Comparison of ENCODE assay signal across 25 cellular contexts in genomic region chr17:77825621-77826020, GRCh38.
DNase-seq lines count a peak whose midpoint lies in the region; ATAC-seq, FAIRE-seq and TF ChIP-seq lines count a peak whose summit lies in the region.
"Had no signal": no experiment of that assay in that cellular context is flagged by ENCODE, and none has a peak within 500 bp of the region (broad histone marks: within the 10 kb centered on the region; RNA-seq: fewer than 3 reads in every experiment).

No MANE protein-coding gene starts in this region.

- no peak overlapping the region for H3K23ac ChIP-seq in H1 (ENCODE audit: insufficient read length)

- H3K27me3 ChIP-seq in H1 (replicated peaks in 1 of 4; ENCODE audit: control insufficient read depth in 3 of 4, extremely low read depth in 1 of 4, insufficient read depth in 3 of 4, low read length in 3 of 4) (no peaks in the 10 kb centered on the region; a peak in 3 of 7 replicates), lower lobe of right lung (ENCODE audit: low read depth) (no peaks in the 10 kb centered on the region), spleen (replicated peaks in 1 of 7) (peaks cover 0 to 6% (median 0%) of the 10 kb centered on the region in 7 donors)
- H3K27me3 ChIP-seq: MG63 had no signal

- POLR2A ChIA-PET in H1 (lab: Charles Lee; ENCODE audit: partially characterized antibody): interaction anchor here (0.7 to 1.4 kb wide), 6 partner anchors 19 to 373 kb away, joined by 3 to 4 read pairs (median 3); no protein-coding TSS in a partner anchor

- no peaks in the 10 kb centered on the region for H3K36me3 Mint-ChIP-seq in activated naive CD4-positive, alpha-beta T cell treated with anti-CD3 and anti-CD28 coated beads, Interleukin-2, amount 50 U/mL, for 72 hours

- H4K91ac ChIP-seq in H1 (replicated peaks; ENCODE audit: insufficient read length, low read length): peak overlapping the region; percentile 27

- H4K8ac ChIP-seq in H1 (ENCODE audit: extremely low read depth, insufficient read depth, low read length): no peak overlapping the region; the same call in 1 of the 2 replicates

- H3K79me1 ChIP-seq in H1 (ENCODE audit: low read depth, low read length): no peaks in the 10 kb centered on the region

- 80% methylated on average over 15 of the region's 15 CpGs; no CpG with 5 or more reads in 1 of the 2 experiments for WGBS in H1 (ENCODE audit: extremely low coverage in 1 of 2, insufficient coverage in 1 of 2, insufficient read length in 1 of 2, insufficient replicate concordance in 2 of 2, low coverage in 1 of 2, low lambda C conversion rate in 2 of 2, missing lambda C conversion rate in 1 of 2), 2 experiments
- WGBS in spleen, 5 donors: 75 to 88% (median 80%) methylated on average over 15 of the region's 15 CpGs

- H3K9me3 ChIP-seq in H1 (ENCODE audit: insufficient read depth in 2 of 2, low read depth in 1 of 2, low read length in 1 of 2) (no peaks in the 10 kb centered on the region), lower lobe of right lung (no peaks in the 10 kb centered on the region), spleen (no peaks in the 10 kb centered on the region)
- H3K9me3 ChIP-seq: BLaER1 treated with 17β-estradiol and CSF1 and Interleukin-3, amounts not matched to agents 10 nM and 100 nM; MG63 had no signal

- H3K79me2 ChIP-seq in H1 (ENCODE audit: control insufficient read depth in 1 of 2, insufficient read depth in 2 of 2, low read length in 2 of 2): no peaks in the 10 kb centered on the region

- H3K27ac ChIP-seq in H1 (ENCODE audit: low read depth, low read length): no peak overlapping the region
- no peak overlapping the region for H3K27ac ChIP-seq in lower lobe of right lung
- H3K27ac ChIP-seq in spleen: no peak overlapping the region
- H3K27ac ChIP-seq: BLaER1 treated with 17β-estradiol and CSF1 and Interleukin-3, amounts not matched to agents 10 nM and 100 nM; GM23248; PC-9; SK-N-MC had no signal

- peak; percentile 30 for DNase-seq in Right ventricle myocardium superior
- DNase-seq in cardiac septum (ENCODE audit: low spot score): no peak
- DNase-seq in H1 (ENCODE audit: low read depth in 1 of 2, low spot score in 2 of 2): no peak
- DNase-seq in lower lobe of right lung: peak; percentile 27
- peak; percentile 58 for DNase-seq in spleen
- no peak for DNase-seq in activated naive CD4-positive, alpha-beta T cell treated with anti-CD3 and anti-CD28 coated beads, Interleukin-2, amount 50 U/mL, for 72 hours (ENCODE audit: low spot score in 2 of 2)
- DNase-seq: AML-193, GM23248, IMR-90, KG1, MG63, NCI-H1105 treated with DMSO at 0.1 percent for 48 hours, NCI-H146, NCI-H1930, NCI-H2107, NCI-H446, NCI-H524 treated with DMSO at 0.1 percent for 48 hours, PC-9, SIG-M5 had no signal

- no peak overlapping the region for H2AFZ ChIP-seq in H1 (ENCODE audit: low read length)
- H2AFZ ChIP-seq: GM23248, PC-9 had no signal

- no peak overlapping the region for H3K14ac ChIP-seq in H1 (ENCODE audit: insufficient read length)

- ATAC-seq in Right ventricle myocardium superior (ENCODE audit: poor library complexity) (no peak), lower lobe of right lung (no peak), HG03196 (IDR thresholded peaks at IDR 0.05; ENCODE audit: unreplicated experiment) (no peak)
- ATAC-seq in activated naive CD4-positive, alpha-beta T cell treated with anti-CD3 and anti-CD28 coated beads, Interleukin-2, amount 50 U/mL, for 72 hours: no peak

- TF ChIP-seq POLR2A in H1 (IDR thresholded peaks at IDR 0.05; ENCODE audit: control extremely low read depth in 1 of 2, low read depth in 2 of 2, low read length in 2 of 2): no peak
- TF ChIP-seq POLR2A in spleen (IDR thresholded peaks at IDR 0.05): no peak

- peaks cover 0 to 33% (median 15%) of the 10 kb centered on the region in 4 experiments; a peak in 6 of 7 replicates for H3K4me1 ChIP-seq in H1 (replicated peaks in 1 of 4; ENCODE audit: control insufficient read depth in 3 of 4, insufficient read depth in 4 of 4, low read length in 3 of 4)
- peaks cover 6% of the 10 kb centered on the region for H3K4me1 ChIP-seq in lower lobe of right lung
- peaks cover 0 to 29% (median 14%) of the 10 kb centered on the region in 6 donors for H3K4me1 ChIP-seq in spleen

- H4K20me1 ChIP-seq in H1 (replicated peaks in 1 of 2; ENCODE audit: control insufficient read depth in 1 of 2, insufficient read depth in 2 of 2, low read length in 2 of 2): no peaks in the 10 kb centered on the region

- H2BK12ac ChIP-seq in H1 (ENCODE audit: low read depth, low read length): peak overlapping the region; percentile 13; the same call in 1 of the 2 replicates

- H3K56ac ChIP-seq in H1 (replicated peaks; ENCODE audit: insufficient read length, low read depth, low read length): no peak overlapping the region

- no peak overlapping the region for H3K4me3 ChIP-seq in H1 (ENCODE audit: extremely low read depth in 1 of 4, insufficient read depth in 2 of 4, low read depth in 3 of 4, low read length in 4 of 4)
- H3K4me3 ChIP-seq in lower lobe of right lung: no peak overlapping the region
- H3K4me3 ChIP-seq in spleen: no peak overlapping the region
- H3K4me3 ChIP-seq: BLaER1 treated with 17β-estradiol and CSF1 and Interleukin-3, amounts not matched to agents 10 nM and 100 nM; GM23248; MG63; PC-9; SK-N-MC had no signal

- no peak for TF ChIP-seq EP300 in H1 (IDR thresholded peaks at IDR 0.05; ENCODE audit: borderline replicate concordance in 1 of 2, low read depth in 2 of 2, low read length in 2 of 2)

- H2BK120ac ChIP-seq in H1 (replicated peaks; ENCODE audit: low read depth, low read length): no peak overlapping the region

- CTCF ChIA-PET in H1 (lab: Charles Lee; ENCODE audit: partially characterized antibody): interaction anchor here (0.6 to 1.5 kb wide), 8 partner anchors 12 to 958 kb away, joined by 3 to 4 read pairs (median 3); no protein-coding TSS in a partner anchor

- peak overlapping the region; percentile 81; the same call in 1 of the 2 replicates for H2BK20ac ChIP-seq in H1 (ENCODE audit: low read length)

- FAIRE-seq in H1 (lab: Jason Lieb, UNC): no peak
- FAIRE-seq: A204.1, D721Med had no signal

- no peak overlapping the region for H3K4me2 ChIP-seq in H1 (ENCODE audit: insufficient read depth in 1 of 2, low read depth in 2 of 2, low read length in 2 of 2)
- H3K4me2 ChIP-seq: PC-9 had no signal

- no peaks in the 10 kb centered on the region; the same call in 1 of the 2 replicates for H3K23me2 ChIP-seq in H1 (ENCODE audit: low read depth, low read length)

- intact Hi-C loops in Right ventricle myocardium superior (cut with DNase I) (no loop called here), cardiac septum (cut with DNase I) (loop anchor here (10.0 kb wide), 2 partner anchors 221 to 281 kb away; no protein-coding TSS in a partner anchor), lower lobe of right lung (cut with DNase I) (no loop called here), spleen (cut with DNase I; ENCODE audit: low total_unique reads) (no loop called here)

- H3K36me3 ChIP-seq in H1 (ENCODE audit: control insufficient read depth in 2 of 4, insufficient read depth in 4 of 4, low read length in 3 of 4): no peaks in the 10 kb centered on the region
- H3K36me3 ChIP-seq in lower lobe of right lung: no peaks in the 10 kb centered on the region
- H3K36me3 ChIP-seq in spleen: no peaks in the 10 kb centered on the region
- H3K36me3 ChIP-seq: BLaER1 treated with 17β-estradiol and CSF1 and Interleukin-3, amounts not matched to agents 10 nM and 100 nM; MG63 had no signal

- TF ChIP-seq CTCF in H1 (IDR thresholded peaks at IDR 0.05; ENCODE audit: control extremely low read depth in 1 of 3, insufficient read depth in 1 of 3, low read depth in 1 of 3, low read length in 3 of 3) (no peak), lower lobe of right lung (IDR thresholded peaks at IDR 0.05) (no peak), spleen (IDR thresholded peaks at IDR 0.05 in 8 of 11, conservative IDR thresholded peaks at IDR 0.05 in 3 of 11) (no peak)

- H2BK15ac ChIP-seq in H1 (ENCODE audit: low read length): peak overlapping the region; percentile 36; the same call in 1 of the 2 replicates

- peak overlapping the region; percentile 54; the same call in 1 of the 2 replicates for H2AK5ac ChIP-seq in H1 (ENCODE audit: low read depth, low read length)

- no peak for TF ChIP-seq RAD21 in H1 (IDR thresholded peaks at IDR 0.05 in 1 of 2, conservative IDR thresholded peaks at IDR 0.05 in 1 of 2; ENCODE audit: low read depth in 2 of 2, low read length in 2 of 2)

- H4K5ac ChIP-seq in H1 (ENCODE audit: insufficient read length, low read depth, low read length): no peak overlapping the region

- H2BK5ac ChIP-seq in H1 (ENCODE audit: low read depth, low read length): peak overlapping the region; percentile 32; the same call in 1 of the 2 replicates

- no peak overlapping the region for H3K4ac ChIP-seq in H1 (replicated peaks; ENCODE audit: insufficient read length, low read depth, low read length)

- H3K9me3 Mint-ChIP-seq in activated naive CD4-positive, alpha-beta T cell treated with anti-CD3 and anti-CD28 coated beads, Interleukin-2, amount 50 U/mL, for 72 hours: peaks cover 4% of the 10 kb centered on the region in 2 donors
- H3K9me3 Mint-ChIP-seq: CD4-positive, alpha-beta T cell had no signal

- H3K9ac ChIP-seq in H1 (replicated peaks in 1 of 4; ENCODE audit: extremely low read depth in 1 of 4, low read depth in 3 of 4, low read length in 3 of 4): no peak overlapping the region
- H3K9ac ChIP-seq: BLaER1 treated with 17β-estradiol and CSF1 and Interleukin-3, amounts not matched to agents 10 nM and 100 nM; GM23248 had no signal

- no peak overlapping the region for H3K27ac Mint-ChIP-seq in activated naive CD4-positive, alpha-beta T cell treated with anti-CD3 and anti-CD28 coated beads, Interleukin-2, amount 50 U/mL, for 72 hours
- H3K27ac Mint-ChIP-seq: CD4-positive, alpha-beta T cell had no signal

- no peak overlapping the region for H3K18ac ChIP-seq in H1 (ENCODE audit: extremely low read depth, low read length)

TF ChIP-seq in H1, 55 proteins besides CTCF, POLR2A, EP300 and RAD21:
- TF ChIP-seq RNF2 (IDR thresholded peaks at IDR 0.05; ENCODE audit: borderline replicate concordance, low read depth, low read length, missing control alignments, poor library complexity, severe bottlenecking): no peak
- TF ChIP-seq SUZ12 (IDR thresholded peaks at IDR 0.05; ENCODE audit: low read length): no peak
- TF ChIP-seq TCF12 (IDR thresholded peaks at IDR 0.05; ENCODE audit: low read depth, low read length): no peak
- TF ChIP-seq HDAC2 (IDR thresholded peaks at IDR 0.05; ENCODE audit: borderline replicate concordance in 1 of 2, low read depth in 2 of 2, low read length in 2 of 2): no peak
- TF ChIP-seq TAF1 (IDR thresholded peaks at IDR 0.05; ENCODE audit: low read depth, low read length): no peak
- no peak for TF ChIP-seq BACH1 (IDR thresholded peaks at IDR 0.05; ENCODE audit: low read length)
- no peak for TF ChIP-seq GABPA (IDR thresholded peaks at IDR 0.05; ENCODE audit: borderline replicate concordance, insufficient read depth, low read length)
- TF ChIP-seq CHD2 (IDR thresholded peaks at IDR 0.05; ENCODE audit: low read length): no peak

Comparison
In these comparisons a context has a peak if more than half of its experiments do, and no peak if none do; other contexts are left out.
1. DNase-seq: peak in Right ventricle myocardium superior (single experiment), lower lobe of right lung (single experiment) and spleen (single experiment); none in cardiac septum (single experiment), H1 (0 of 2) and activated naive CD4-positive, alpha-beta T cell treated with anti-CD3 and anti-CD28 coated beads, Interleukin-2, amount 50 U/mL, for 72 hours (0 of 2).